In the genomic region with DNA sequence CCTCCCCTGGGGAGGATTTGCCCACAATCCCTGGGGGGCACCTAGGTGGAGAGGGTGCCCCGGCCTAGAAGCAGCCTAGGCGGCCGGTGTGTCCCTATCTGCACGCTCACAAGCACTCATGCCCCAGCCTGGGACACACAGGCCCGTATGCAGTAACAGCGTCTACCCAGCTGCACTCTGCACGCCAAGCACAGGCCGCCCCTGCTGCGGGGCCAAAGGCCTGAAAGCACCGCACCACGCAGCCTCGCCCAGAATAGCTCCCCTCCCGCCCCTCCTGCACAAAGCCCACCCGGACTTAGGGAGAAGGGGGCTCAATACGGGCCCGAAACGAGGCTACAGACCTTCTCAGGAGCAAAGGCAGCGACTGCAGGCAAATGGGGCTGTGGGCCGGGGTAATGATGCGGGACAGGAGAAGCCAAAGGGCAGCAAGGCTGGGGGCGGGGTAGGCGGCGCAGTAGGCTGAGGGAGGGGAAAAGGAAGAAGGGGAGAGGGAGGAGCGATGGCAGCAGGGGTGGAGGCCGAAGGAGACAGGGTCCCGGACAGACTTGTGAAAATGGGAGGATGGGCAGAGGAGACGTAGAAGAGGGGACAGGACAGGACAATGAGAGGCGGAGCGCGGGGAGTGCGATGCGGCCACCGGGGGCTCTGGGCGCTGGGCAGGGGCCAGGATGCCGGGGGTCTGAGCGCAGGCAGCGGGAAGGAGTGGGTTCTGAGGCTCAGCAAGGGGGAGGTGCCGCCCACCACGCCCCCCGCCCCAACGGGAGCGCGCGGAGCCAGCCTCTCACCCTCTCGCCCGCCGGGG, we compare ENCODE assay signal across 8 cellular contexts. TPM values are rescaled to one million over a fixed set of nuclear protein-coding genes. Genes with fewer than 3 reads are reported as not detected.
A peak's percentile ranks its signal among the peaks of the same experiment; 100 is the strongest.
DNase-seq lines count a peak whose midpoint lies in the region; ATAC-seq, FAIRE-seq and TF ChIP-seq lines count a peak whose summit lies in the region.

No MANE protein-coding gene starts in this region.

- H3K27me3 ChIP-seq in HUES64 (ENCODE audit: insufficient read depth, low read length): peaks cover 50% of the 10 kb centered on the region
- H3K27me3 ChIP-seq in body of pancreas: no peaks in the 10 kb centered on the region

- H3K4me3 ChIP-seq in HUES64 (ENCODE audit: low read length) (peak overlapping the region; percentile 67), body of pancreas (peak overlapping the region; percentile 21 to 32), kidney (ENCODE audit: low read length in 2 of 2) (peak overlapping the region; percentile 50 to 54)

- FAIRE-seq in kidney (lab: Jason Lieb, UNC) (no peak), urothelium cell line (lab: Jason Lieb, UNC) (no peak)

- DNase-seq in body of pancreas (peak; percentile 36 to 56 (median 47)), kidney (peak; percentile 84), urothelium cell line (ENCODE audit: low spot score) (no peak), NCI-H146 (lab: John Stamatoyannopoulos, UW) (no peak), EL (no peak)
- DNase-seq in stimulated activated CD8-positive, alpha-beta memory T cell treated with anti-CD3 and anti-CD28 coated beads, Interleukin-4, amount 100 ng/mL, for 48 hours: peak; percentile 29

- intact Hi-C loops in body of pancreas (cut with DNase I) (no loop called here), kidney (cut with DNase I) (no loop called here)

- 8% methylated on average over 47 of the region's 47 CpGs for WGBS in HUES64
- 21 to 23% methylated on average over 45 to 47 of the region's 47 CpGs for WGBS in body of pancreas, 2 donors

- H3K36me3 ChIP-seq in HUES64 (ENCODE audit: insufficient read depth, low read length): peaks cover 4% of the 10 kb centered on the region; the same call in 1 of the 2 replicates
- H3K36me3 ChIP-seq in body of pancreas (replicated peaks in 1 of 2; ENCODE audit: insufficient read depth in 1 of 2, low read depth in 2 of 2): no peaks in the 10 kb centered on the region
- H3K36me3 ChIP-seq in kidney (ENCODE audit: control insufficient read depth in 1 of 2, insufficient read depth in 2 of 2, low read length in 2 of 2): no peaks in the 10 kb centered on the region

- H3K9ac ChIP-seq in HUES64 (ENCODE audit: low read depth, low read length) (peak overlapping the region; percentile 41), kidney (ENCODE audit: low read length in 2 of 2) (peak overlapping the region in 1 of 2 donors; percentile 1)

- ATAC-seq in body of pancreas (peak; percentile 40), GM18520 (IDR thresholded peaks at IDR 0.05; ENCODE audit: unreplicated experiment) (no peak)

- H3K27ac ChIP-seq in HUES64 (ENCODE audit: low read depth, low read length) (no peak overlapping the region), body of pancreas (peak overlapping the region in 3 of 4 donors; percentile 2 to 46 (median 9)), kidney (ENCODE audit: low read depth in 2 of 2, low read length in 2 of 2) (no peak overlapping the region)

- TF ChIP-seq CTCF in body of pancreas (IDR thresholded peaks at IDR 0.05) (peak in 1 of 7 experiments; percentile 11), kidney (IDR thresholded peaks at IDR 0.05; ENCODE audit: borderline replicate concordance, extremely low read depth, insufficient read depth) (no peak)

- TF ChIP-seq POLR2A in body of pancreas (IDR thresholded peaks at IDR 0.05): no peak

- H3K4me1 ChIP-seq in HUES64 (ENCODE audit: insufficient read depth, low read length) (peaks cover 10% of the 10 kb centered on the region), body of pancreas (peaks cover 13% of the 10 kb centered on the region), kidney (ENCODE audit: control insufficient read depth in 1 of 2, insufficient read depth in 1 of 2, low read depth in 1 of 2, low read length in 2 of 2) (peaks cover 0 to 2% of the 10 kb centered on the region in 2 donors)

- H3K9me3 ChIP-seq in HUES64 (ENCODE audit: insufficient read depth, low read depth, low read length): no peaks in the 10 kb centered on the region
- H3K9me3 ChIP-seq in body of pancreas: no peaks in the 10 kb centered on the region
- H3K9me3 ChIP-seq in kidney (ENCODE audit: control insufficient read depth in 1 of 2, low read length in 2 of 2): no peaks in the 10 kb centered on the region

RNA-seq across cellular contexts. Expression of gene GPRIN2, which starts 0.5 kb away (rescaled TPM):
- polyA plus RNA-seq in HUES64 (2013, experiment 1 of 2): 4.8 TPM
- 5.5 TPM for polyA plus RNA-seq in HUES64 (2013, experiment 2 of 2)
- 10 to 100 TPM; 15.8 to 16.3 TPM for total RNA-seq in body of pancreas
- total RNA-seq in kidney: 12.6 TPM
- 8.5 TPM for polyA plus RNA-seq in kidney (ENCODE audit: insufficient read depth, low read depth, low replicate concordance)

RNA-seq across cellular contexts. Expression of gene SYT15, which starts 23.0 kb away (rescaled TPM):
- polyA plus RNA-seq in HUES64 (2013, experiment 1 of 2): 0.25 TPM
- polyA plus RNA-seq in HUES64 (2013, experiment 2 of 2): 1.1 TPM
- total RNA-seq in body of pancreas (1 to 10 TPM; 3.4 to 6.3 TPM), kidney (12.7 TPM)
- polyA plus RNA-seq in kidney (ENCODE audit: insufficient read depth, low read depth, low replicate concordance): 2.1 TPM

Comparison
In these comparisons a context has a peak if more than half of its experiments do, and no peak if none do; other contexts are left out.
1. H3K27ac ChIP-seq: peak in body of pancreas (3 of 4); none in HUES64 (single experiment) and kidney (0 of 2).
2. DNase-seq: peak in body of pancreas (4 of 4), kidney (single experiment) and stimulated activated CD8-positive, alpha-beta memory T cell treated with anti-CD3 and anti-CD28 coated beads, Interleukin-4, amount 100 ng/mL, for 48 hours (single experiment); none in urothelium cell line (single experiment), NCI-H146 (single experiment) and EL (single experiment).
3. Peak in every context shown above with its lines, with median percentiles within 50 percentile points of each other: H3K4me3 ChIP-seq.